ENCODE assay signal across 27 cellular contexts in genomic region chr5:31464081-31464480, GRCh38.
"Had no signal": no experiment of that assay in that cellular context is flagged by ENCODE, and none has a peak within 500 bp of the region (broad histone marks: within the 10 kb centered on the region; RNA-seq: fewer than 3 reads in every experiment).

No MANE protein-coding gene starts in this region.

- H3K4me1 Mint-ChIP-seq: central memory CD8-positive, alpha-beta T cell; memory B cell; mesothelial cell of epicardium; naive B cell; neural crest cell; stimulated activated naive CD8-positive, alpha-beta T cell treated with anti-CD3 and anti-CD28 coated beads, Interleukin-15, amount 100 ng/mL, for 72 hours had no signal

- H3K4me3 ChIP-seq: coronary artery, lower lobe of right lung, mucosa of descending colon, right lobe of liver, thyroid gland had no signal

- DNase-seq: effector memory CD8-positive, alpha-beta T cell; foreskin melanocyte; left ventricle myocardium superior; lower lobe of right lung; mucosa of descending colon; naive B cell; right lobe of liver; small intestine; stimulated activated CD4-positive, alpha-beta T cell treated with anti-CD3 and anti-CD28 coated beads, Interleukin-15, amount 100 ng/mL, for 24 hours; stimulated activated CD4-positive, alpha-beta T cell treated with anti-CD3 and anti-CD28 coated beads, Interleukin-2, amount 100 ng/mL, for 48 hours; stimulated activated naive B cell treated with anti-CD40 and anti-IgM and Interleukin-4, amounts not matched to agents 10 μg/mL and 1 μg/mL and 100 μg/mL, for 72 hours; stimulated activated naive CD8-positive, alpha-beta T cell treated with anti-CD3 and anti-CD28 coated beads, Interleukin-15, amount 100 ng/mL, for 72 hours; thyroid gland; trophoblast cell had no signal

- H3K4me3 Mint-ChIP-seq: central memory CD8-positive, alpha-beta T cell; effector memory CD8-positive, alpha-beta T cell; memory B cell; mesothelial cell of epicardium; naive B cell; natural killer cell treated with Interleukin-12 subunit alpha and Interleukin-12 subunit beta and Interleukin-15 and Interleukin-18, amount 100 ng/mL, for 72 hours; neural crest cell; stimulated activated naive B cell treated with anti-CD40 and anti-IgM and Interleukin-4, amounts not matched to agents 10 μg/mL and 1 μg/mL and 100 μg/mL, for 72 hours; stimulated activated naive CD8-positive, alpha-beta T cell treated with anti-CD3 and anti-CD28 coated beads, Interleukin-15, amount 100 ng/mL, for 72 hours had no signal

- H3K27me3 ChIP-seq: neutrophil, right lobe of liver, thyroid gland had no signal

- H3K4me1 ChIP-seq: lower lobe of right lung, parathyroid adenoma, right lobe of liver, thyroid gland had no signal

- H2AFZ ChIP-seq: parathyroid adenoma had no signal

- H3K27ac Mint-ChIP-seq: effector memory CD8-positive, alpha-beta T cell; memory B cell; mesothelial cell of epicardium; natural killer cell treated with Interleukin-12 subunit alpha and Interleukin-12 subunit beta and Interleukin-15 and Interleukin-18, amount 100 ng/mL, for 72 hours; stimulated activated naive B cell treated with anti-CD40 and anti-IgM and Interleukin-4, amounts not matched to agents 10 μg/mL and 1 μg/mL and 100 μg/mL, for 72 hours; stimulated activated naive CD8-positive, alpha-beta T cell treated with anti-CD3 and anti-CD28 coated beads, Interleukin-15, amount 100 ng/mL, for 72 hours had no signal

- ATAC-seq: effector memory CD8-positive, alpha-beta T cell; esophagus mucosa; left ventricle myocardium superior; lower lobe of right lung; mucosa of descending colon; natural killer cell treated with Interleukin-12 subunit alpha and Interleukin-12 subunit beta and Interleukin-15 and Interleukin-18, amount 100 ng/mL, for 72 hours; stimulated activated naive B cell treated with anti-CD40 and anti-IgM and Interleukin-4, amounts not matched to agents 10 μg/mL and 1 μg/mL and 100 μg/mL, for 72 hours; stimulated activated naive CD8-positive, alpha-beta T cell treated with anti-CD3 and anti-CD28 coated beads, Interleukin-15, amount 100 ng/mL, for 72 hours had no signal

- FAIRE-seq: endometrium, keratinocyte, small intestine had no signal

- H3K27ac ChIP-seq: coronary artery, epithelial cell of prostate, lower lobe of right lung, neutrophil, parathyroid adenoma, right lobe of liver, thyroid gland had no signal

- H3K79me2 ChIP-seq: parathyroid adenoma had no signal

- H3K27me3 Mint-ChIP-seq: central memory CD8-positive, alpha-beta T cell; effector memory CD8-positive, alpha-beta T cell; memory B cell; naive B cell; natural killer cell treated with Interleukin-12 subunit alpha and Interleukin-12 subunit beta and Interleukin-15 and Interleukin-18, amount 100 ng/mL, for 72 hours; progenitor cell of endocrine pancreas; stimulated activated naive B cell treated with anti-CD40 and anti-IgM and Interleukin-4, amounts not matched to agents 10 μg/mL and 1 μg/mL and 100 μg/mL, for 72 hours; stimulated activated naive CD8-positive, alpha-beta T cell treated with anti-CD3 and anti-CD28 coated beads, Interleukin-15, amount 100 ng/mL, for 72 hours had no signal

- H3K9ac ChIP-seq: parathyroid adenoma had no signal

- H3K9me3 ChIP-seq: lower lobe of right lung, mucosa of descending colon, neutrophil, right lobe of liver, thyroid gland had no signal

- H3K9me3 Mint-ChIP-seq: effector memory CD8-positive, alpha-beta T cell; natural killer cell treated with Interleukin-12 subunit alpha and Interleukin-12 subunit beta and Interleukin-15 and Interleukin-18, amount 100 ng/mL, for 72 hours; neural crest cell had no signal
